Comparison of ENCODE assay signal across 8 cellular contexts in the genomic region with DNA sequence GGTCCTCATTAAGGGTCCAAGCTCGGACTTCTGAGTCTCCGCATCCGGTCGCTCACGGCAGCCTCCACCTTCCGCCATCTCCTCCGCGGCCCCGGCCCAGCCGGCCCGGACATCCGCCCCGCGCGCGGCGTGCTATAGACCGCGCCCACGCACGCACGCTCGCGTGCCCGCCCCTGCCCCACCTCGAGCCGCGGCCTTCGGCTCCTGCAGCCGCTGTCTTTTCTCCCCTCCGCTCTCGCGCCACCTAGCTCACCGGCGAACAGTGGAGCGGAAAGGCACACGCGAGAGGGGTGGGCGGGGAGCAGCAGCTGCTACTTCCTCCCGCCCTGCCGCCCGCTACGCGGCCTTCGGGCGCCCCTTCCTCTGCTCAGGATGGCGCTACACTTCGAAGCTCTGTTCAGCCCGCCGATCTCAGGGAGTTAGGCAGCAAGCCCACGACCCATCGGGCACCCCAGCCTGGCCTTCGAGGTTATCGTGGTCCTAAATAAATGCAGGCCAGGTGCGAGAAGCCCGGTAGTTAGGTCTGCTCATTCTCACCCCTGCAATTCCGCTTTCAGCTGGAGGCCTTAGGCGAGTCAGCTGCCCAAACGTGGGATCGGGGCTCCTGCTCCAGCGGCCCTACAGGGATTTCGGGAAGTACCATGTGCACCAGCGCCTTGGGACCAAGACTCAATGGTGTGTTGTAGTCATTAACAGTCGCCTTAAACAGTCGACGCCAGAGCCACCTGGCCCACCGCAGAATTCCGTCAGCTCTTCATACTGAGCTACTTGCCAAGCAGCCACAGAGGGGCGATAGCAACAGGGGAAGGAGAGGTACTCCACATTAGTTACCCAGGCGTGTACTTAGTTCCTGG. TPM values are rescaled to one million over a fixed set of nuclear protein-coding genes. Genes with fewer than 3 reads are reported as not detected.
DNase-seq lines count a peak whose midpoint lies in the region; ATAC-seq and FAIRE-seq lines count a peak whose summit lies in the region.

A gene with protein sequence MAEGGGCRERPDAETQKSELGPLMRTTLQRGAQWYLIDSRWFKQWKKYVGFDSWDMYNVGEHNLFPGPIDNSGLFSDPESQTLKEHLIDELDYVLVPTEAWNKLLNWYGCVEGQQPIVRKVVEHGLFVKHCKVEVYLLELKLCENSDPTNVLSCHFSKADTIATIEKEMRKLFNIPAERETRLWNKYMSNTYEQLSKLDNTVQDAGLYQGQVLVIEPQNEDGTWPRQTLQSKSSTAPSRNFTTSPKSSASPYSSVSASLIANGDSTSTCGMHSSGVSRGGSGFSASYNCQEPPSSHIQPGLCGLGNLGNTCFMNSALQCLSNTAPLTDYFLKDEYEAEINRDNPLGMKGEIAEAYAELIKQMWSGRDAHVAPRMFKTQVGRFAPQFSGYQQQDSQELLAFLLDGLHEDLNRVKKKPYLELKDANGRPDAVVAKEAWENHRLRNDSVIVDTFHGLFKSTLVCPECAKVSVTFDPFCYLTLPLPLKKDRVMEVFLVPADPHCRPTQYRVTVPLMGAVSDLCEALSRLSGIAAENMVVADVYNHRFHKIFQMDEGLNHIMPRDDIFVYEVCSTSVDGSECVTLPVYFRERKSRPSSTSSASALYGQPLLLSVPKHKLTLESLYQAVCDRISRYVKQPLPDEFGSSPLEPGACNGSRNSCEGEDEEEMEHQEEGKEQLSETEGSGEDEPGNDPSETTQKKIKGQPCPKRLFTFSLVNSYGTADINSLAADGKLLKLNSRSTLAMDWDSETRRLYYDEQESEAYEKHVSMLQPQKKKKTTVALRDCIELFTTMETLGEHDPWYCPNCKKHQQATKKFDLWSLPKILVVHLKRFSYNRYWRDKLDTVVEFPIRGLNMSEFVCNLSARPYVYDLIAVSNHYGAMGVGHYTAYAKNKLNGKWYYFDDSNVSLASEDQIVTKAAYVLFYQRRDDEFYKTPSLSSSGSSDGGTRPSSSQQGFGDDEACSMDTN (minus strand): TSS at position 107 of the 854 bp plus-strand sequence. CDS start 29 bp downstream, at position 78.

- peaks cover 28 to 34% of the 10 kb centered on the region in 2 donors for H3K4me1 Mint-ChIP-seq in effector memory CD8-positive, alpha-beta T cell (ENCODE audit: low read depth in 2 of 2)
- H3K4me1 Mint-ChIP-seq in memory B cell, result peaks cover 36% of the 10 kb centered on the region

- no peaks in the 10 kb centered on the region for H3K27me3 Mint-ChIP-seq in effector memory CD8-positive, alpha-beta T cell
- no peaks in the 10 kb centered on the region for H3K27me3 Mint-ChIP-seq in memory B cell

- CTCF ChIA-PET in activated CD8-positive, alpha-beta memory T cell treated with anti-CD3 and anti-CD28 coated beads for 36 hours (lab: Charles Lee), result interaction anchor here (0.7 to 4.1 kb wide), 15 partner anchors 10 to 246 kb away, joined by 3 to 44 read pairs (median 4); a partner anchor contains a TSS

- ATAC-seq in GM21367 (IDR thresholded peaks at IDR 0.05; ENCODE audit: unreplicated experiment), result peak; percentile 69
- ATAC-seq in effector memory CD8-positive, alpha-beta T cell (replicated peaks), result peak; percentile 87
- peak; percentile 83 for ATAC-seq in memory B cell (ENCODE audit: low read depth)

- H3K4me3 Mint-ChIP-seq in effector memory CD8-positive, alpha-beta T cell, result peak within 1 kb of the TSS; percentile 97 to 98
- H3K4me3 Mint-ChIP-seq in memory B cell, result peak within 1 kb of the TSS; percentile 93

- FAIRE-seq in HTR-8/SVneo (lab: Jason Lieb, UNC), result peak; percentile 97

- H3K9me3 Mint-ChIP-seq in effector memory CD8-positive, alpha-beta T cell, result no peaks in the 10 kb centered on the region
- H3K9me3 Mint-ChIP-seq in memory B cell, result no peaks in the 10 kb centered on the region

- POLR2A ChIA-PET in activated CD8-positive, alpha-beta memory T cell treated with anti-CD3 and anti-CD28 coated beads for 36 hours (lab: Charles Lee), result interaction anchor here (0.6 to 2.1 kb wide), 15 partner anchors 18 to 432 kb away, joined by 3 to 21 read pairs (median 4); a partner anchor contains a TSS

- DNase-seq in COR-L47 (lab: John Stamatoyannopoulos, UW) (peak; percentile 77), HTR-8/SVneo (ENCODE audit: insufficient read length, low spot score) (peak; percentile 88), NOMO-1 (lab: John Stamatoyannopoulos, UW; ENCODE audit: unreplicated experiment in 2 of 2) (peak; percentile 92 to 98), memory B cell (ENCODE audit: low spot score in 2 of 2) (peak; percentile 79 to 85)
- peak; percentile 83 to 85 (median 85) for DNase-seq in effector memory CD8-positive, alpha-beta T cell
- peak; percentile 83 for DNase-seq in stimulated activated CD8-positive, alpha-beta memory T cell treated with anti-CD3 and anti-CD28 coated beads, Interleukin-12 subunit alpha, Interleukin-12 subunit beta, amount 100 ng/mL, for 24 hours (ENCODE audit: extremely low read depth)

- peak within 1 kb of the TSS; percentile 99 for H3K27ac Mint-ChIP-seq in effector memory CD8-positive, alpha-beta T cell
- peak within 1 kb of the TSS; percentile 98 for H3K27ac Mint-ChIP-seq in memory B cell

- peaks cover 42% of the 10 kb centered on the region for H3K36me3 Mint-ChIP-seq in effector memory CD8-positive, alpha-beta T cell (ENCODE audit: insufficient read depth)
- H3K36me3 Mint-ChIP-seq in memory B cell, result peaks cover 7% of the 10 kb centered on the region

RNA-seq across cellular contexts. Expression of the gene that starts here (rescaled TPM):
- 10 to 100 TPM; 69.7 to 71.5 TPM for total RNA-seq in activated CD8-positive, alpha-beta memory T cell treated with anti-CD3 and anti-CD28 coated beads for 36 hours

Comparison
In these comparisons a context has a peak if more than half of its experiments do, and no peak if none do; other contexts are left out.
1. Peak in every context shown above with its lines: DNase-seq and ATAC-seq.